ENCODE assay signal across 23 cellular contexts in genomic region chr16:87839542-87840461, GRCh38. TPM values are rescaled to one million over a fixed set of nuclear protein-coding genes. Genes with fewer than 3 reads are reported as not detected.
DNase-seq lines count a peak whose midpoint lies in the region; ATAC-seq, FAIRE-seq and TF ChIP-seq lines count a peak whose summit lies in the region.
"Had no signal": no experiment of that assay in that cellular context is flagged by ENCODE, and none has a peak within 500 bp of the region (broad histone marks: within the 10 kb centered on the region; RNA-seq: fewer than 3 reads in every experiment).

No MANE protein-coding gene starts in this region.

- H3K4me1 ChIP-seq in A549 = peaks cover 100% of the 10 kb centered on the region
- H3K4me1 ChIP-seq in H1 (replicated peaks in 1 of 4; ENCODE audit: control insufficient read depth in 3 of 4, insufficient read depth in 4 of 4, low read length in 3 of 4) = no peaks in the 10 kb centered on the region
- H3K4me1 ChIP-seq: breast epithelium, lower lobe of right lung had no signal

- POLR2A ChIA-PET in A549 (lab: Yijun Ruan, JAX) (interaction anchor here (1.1 to 1.2 kb wide), 2 partner anchors 11 to 30 kb away, joined by 3 read pairs; partner anchors contain the start of gene SLC7A5), H1 (lab: Charles Lee; ENCODE audit: partially characterized antibody) (interaction anchor here (1.2 to 27.1 kb wide), 9 partner anchors 8 to 137 kb away, joined by 3 to 507 read pairs (median 4); partner anchors contain the start of gene SLC7A5)

- H3K4me2 ChIP-seq in A549 (peak overlapping the region; percentile 79), H1 (ENCODE audit: insufficient read depth in 1 of 2, low read depth in 2 of 2, low read length in 2 of 2) (no peak overlapping the region)
- H3K4me2 ChIP-seq: hepatocyte, KMS-11 had no signal

- no peak for DNase-seq in A549 (ENCODE audit: low read depth in 1 of 2, low spot score in 1 of 2)
- DNase-seq in T-helper 17 cell = no peak
- no peak for DNase-seq in H1 (ENCODE audit: low read depth in 1 of 2, low spot score in 2 of 2)
- peak; percentile 39 to 59 for DNase-seq in lung microvascular endothelial cell (ENCODE audit: low read depth in 2 of 2)
- DNase-seq in HCEC 1CT = no peak
- DNase-seq in activated CD8-positive, alpha-beta memory T cell treated with anti-CD3 and anti-CD28 coated beads, Interleukin-2, amount 10 ng/mL, durations not matched to agents 7 days and 5 days = no peak
- DNase-seq: activated CD8-positive, alpha-beta memory T cell treated with anti-CD3 and anti-CD28 coated beads, Interleukin-2, amount 50 U/mL, for 4 hours; C1 segment of cervical spinal cord; EL; erythroblast; GOT3; lower lobe of right lung; NCI-H2171 treated with DMSO at 0.1 percent for 48 hours; NCI-H526 treated with DMSO at 0.1 percent for 48 hours; occipital lobe; retina had no signal

- TF ChIP-seq POLR2A in A549 (IDR thresholded peaks at IDR 0.05; ENCODE audit: low read length) (0 out of 2 replicates have a peak, but pooled peaks have one; percentile 14), H1 (IDR thresholded peaks at IDR 0.05; ENCODE audit: control extremely low read depth in 1 of 2, low read depth in 2 of 2, low read length in 2 of 2) (no peak)

- WGBS in A549 (ENCODE audit: missing lambda C conversion rate) = 81% methylated on average over 37 of the region's 42 CpGs
- WGBS in H1 (ENCODE audit: extremely low coverage in 1 of 2, insufficient coverage in 1 of 2, insufficient read length in 1 of 2, insufficient replicate concordance in 2 of 2, low coverage in 1 of 2, low lambda C conversion rate in 2 of 2, missing lambda C conversion rate in 1 of 2), 2 experiments = 94% methylated on average over 42 of the region's 42 CpGs; no CpG with 5 or more reads in 1 of the 2 experiments

- H3K14ac ChIP-seq in H1 (ENCODE audit: insufficient read length) = no peak overlapping the region

- H4K8ac ChIP-seq in H1 (ENCODE audit: extremely low read depth, insufficient read depth, low read length) = peak overlapping the region; percentile 83

- FAIRE-seq in A549 (lab: Jason Lieb, UNC) = no peak
- no peak for FAIRE-seq in H1 (lab: Jason Lieb, UNC)
- FAIRE-seq: D721Med, frontal cortex had no signal

- peaks cover 4% of the 10 kb centered on the region for H3K36me3 Mint-ChIP-seq in T-helper 17 cell (ENCODE audit: low read depth)
- H3K36me3 Mint-ChIP-seq in activated CD8-positive, alpha-beta memory T cell treated with anti-CD3 and anti-CD28 coated beads, Interleukin-2, amount 10 ng/mL, durations not matched to agents 7 days and 5 days = peaks cover 19% of the 10 kb centered on the region

- H2BK12ac ChIP-seq in H1 (ENCODE audit: low read depth, low read length) = no peak overlapping the region

- H2BK20ac ChIP-seq in H1 (ENCODE audit: low read length) = no peak overlapping the region

- no peak overlapping the region for H2BK15ac ChIP-seq in H1 (ENCODE audit: low read length)

- CTCF ChIA-PET in A549 (lab: Yijun Ruan, JAX) = interaction anchor here (1.1 to 30.2 kb wide), 6 partner anchors 9 to 204 kb away, joined by 3 to 417 read pairs (median 12); no protein-coding TSS in a partner anchor
- CTCF ChIA-PET in H1 (lab: Charles Lee; ENCODE audit: partially characterized antibody) = interaction anchor here (0.7 to 9.8 kb wide), 16 partner anchors 8 to 508 kb away, joined by 3 to 115 read pairs (median 4); no protein-coding TSS in a partner anchor
- CTCF ChIA-PET in activated CD8-positive, alpha-beta memory T cell treated with anti-CD3 and anti-CD28 coated beads, Interleukin-2, amount 10 ng/mL, durations not matched to agents 7 days and 5 days (lab: Charles Lee) = interaction anchor here (0.8 to 5.2 kb wide), 6 partner anchors 10 to 60 kb away, joined by 3 to 26 read pairs (median 4); no protein-coding TSS in a partner anchor

- no peak for ATAC-seq in A549
- ATAC-seq in T-helper 17 cell = no peak
- no peak for ATAC-seq in HG02970 (IDR thresholded peaks at IDR 0.05; ENCODE audit: low FRiP score, unreplicated experiment)
- no peak for ATAC-seq in activated CD8-positive, alpha-beta memory T cell treated with anti-CD3 and anti-CD28 coated beads, Interleukin-2, amount 10 ng/mL, durations not matched to agents 7 days and 5 days
- no peak for ATAC-seq in HG03025 (IDR thresholded peaks at IDR 0.05; ENCODE audit: low FRiP score, unreplicated experiment)
- ATAC-seq: lower lobe of right lung had no signal

- H3K27ac Mint-ChIP-seq in T-helper 17 cell = peak overlapping the region; percentile 60
- H3K27ac Mint-ChIP-seq in activated CD8-positive, alpha-beta memory T cell treated with anti-CD3 and anti-CD28 coated beads, Interleukin-2, amount 10 ng/mL, durations not matched to agents 7 days and 5 days = no peak overlapping the region

- H3K27ac ChIP-seq in A549 (peak overlapping the region; percentile 97 to 99), H1 (ENCODE audit: low read depth, low read length) (no peak overlapping the region)
- H3K27ac ChIP-seq: hepatocyte, KMS-11, lower lobe of right lung had no signal

- H3K4me3 ChIP-seq in A549 (0 out of 3 replicates have a peak overlapping the region, but pooled peaks have one; percentile 13), H1 (ENCODE audit: extremely low read depth in 1 of 4, insufficient read depth in 2 of 4, low read depth in 3 of 4, low read length in 4 of 4) (no peak overlapping the region)
- H3K4me3 ChIP-seq: breast epithelium, hepatocyte, lower lobe of right lung had no signal

- TF ChIP-seq EP300 in A549 (IDR thresholded peaks at IDR 0.05) (no peak), H1 (IDR thresholded peaks at IDR 0.05; ENCODE audit: borderline replicate concordance in 1 of 2, low read depth in 2 of 2, low read length in 2 of 2) (no peak)

- TF ChIP-seq CTCF in A549 (IDR thresholded peaks at IDR 0.05) (no peak), H1 (IDR thresholded peaks at IDR 0.05; ENCODE audit: control extremely low read depth in 1 of 3, insufficient read depth in 1 of 3, low read depth in 1 of 3, low read length in 3 of 3) (no peak)

- peaks cover 0 to 27% of the 10 kb centered on the region in 2 experiments; a peak in 2 of 4 replicates for H3K79me2 ChIP-seq in H1 (ENCODE audit: control insufficient read depth in 1 of 2, insufficient read depth in 2 of 2, low read length in 2 of 2)

- no peak overlapping the region for H2AK5ac ChIP-seq in H1 (ENCODE audit: low read depth, low read length)

- H3K4ac ChIP-seq in H1 (replicated peaks; ENCODE audit: insufficient read length, low read depth, low read length) = no peak overlapping the region

- H2BK5ac ChIP-seq in H1 (ENCODE audit: low read depth, low read length) = peak overlapping the region; percentile 71

- H3K79me1 ChIP-seq in H1 (ENCODE audit: low read depth, low read length) = peaks cover 4% of the 10 kb centered on the region

- no peak overlapping the region for H2AFZ ChIP-seq in H1 (ENCODE audit: low read length)
- H2AFZ ChIP-seq: hepatocyte had no signal

- no peaks in the 10 kb centered on the region for H3K4me1 Mint-ChIP-seq in T-helper 17 cell
- H3K4me1 Mint-ChIP-seq in activated CD8-positive, alpha-beta memory T cell treated with anti-CD3 and anti-CD28 coated beads, Interleukin-2, amount 10 ng/mL, durations not matched to agents 7 days and 5 days = peaks cover 3% of the 10 kb centered on the region

- H3K23me2 ChIP-seq in H1 (ENCODE audit: low read depth, low read length) = no peaks in the 10 kb centered on the region

- no peak overlapping the region for H4K91ac ChIP-seq in H1 (replicated peaks; ENCODE audit: insufficient read length, low read length)

- H3K9me3 Mint-ChIP-seq in activated CD8-positive, alpha-beta memory T cell treated with anti-CD3 and anti-CD28 coated beads, Interleukin-2, amount 10 ng/mL, durations not matched to agents 7 days and 5 days (ENCODE audit: low read depth) = no peaks in the 10 kb centered on the region

- H3K9me3 ChIP-seq in A549 = no peaks in the 10 kb centered on the region
- H3K9me3 ChIP-seq in T-helper 17 cell (ENCODE audit: control insufficient read depth, low read length, poor library complexity, severe bottlenecking) = no peaks in the 10 kb centered on the region
- no peaks in the 10 kb centered on the region for H3K9me3 ChIP-seq in H1 (ENCODE audit: insufficient read depth in 2 of 2, low read depth in 1 of 2, low read length in 1 of 2)
- H3K9me3 ChIP-seq: breast epithelium, lower lobe of right lung had no signal

- no peak overlapping the region for H4K5ac ChIP-seq in H1 (ENCODE audit: insufficient read length, low read depth, low read length)

- H3K23ac ChIP-seq in H1 (ENCODE audit: insufficient read length) = no peak overlapping the region

- TF ChIP-seq RAD21 in A549 (conservative IDR thresholded peaks at IDR 0.05 in 1 of 2, IDR thresholded peaks at IDR 0.05 in 1 of 2) = no peak
- no peak for TF ChIP-seq RAD21 in H1 (IDR thresholded peaks at IDR 0.05 in 1 of 2, conservative IDR thresholded peaks at IDR 0.05 in 1 of 2; ENCODE audit: low read depth in 2 of 2, low read length in 2 of 2)

- no peak overlapping the region for H3K4me3 Mint-ChIP-seq in T-helper 17 cell
- H3K4me3 Mint-ChIP-seq in activated CD8-positive, alpha-beta memory T cell treated with anti-CD3 and anti-CD28 coated beads, Interleukin-2, amount 10 ng/mL, durations not matched to agents 7 days and 5 days = no peak overlapping the region

- peaks cover 15 to 17% of the 10 kb centered on the region in 2 experiments for H4K20me1 ChIP-seq in H1 (replicated peaks in 1 of 2; ENCODE audit: control insufficient read depth in 1 of 2, insufficient read depth in 2 of 2, low read length in 2 of 2)

- peaks cover 6 to 59% (median 40%) of the 10 kb centered on the region in 4 experiments; a peak in 6 of 8 replicates for H3K36me3 ChIP-seq in H1 (ENCODE audit: control insufficient read depth in 2 of 4, insufficient read depth in 4 of 4, low read length in 3 of 4)
- H3K36me3 ChIP-seq: breast epithelium had no signal

- H2BK120ac ChIP-seq in H1 (replicated peaks; ENCODE audit: low read depth, low read length) = no peak overlapping the region

- H3K9ac ChIP-seq in H1 (replicated peaks in 1 of 4; ENCODE audit: extremely low read depth in 1 of 4, low read depth in 3 of 4, low read length in 3 of 4) = no peak overlapping the region
- H3K9ac ChIP-seq: KMS-11 had no signal

- H3K27me3 ChIP-seq in H1 (replicated peaks in 1 of 4; ENCODE audit: control insufficient read depth in 3 of 4, extremely low read depth in 1 of 4, insufficient read depth in 3 of 4, low read length in 3 of 4) = no peaks in the 10 kb centered on the region
- H3K27me3 ChIP-seq: breast epithelium, hepatocyte had no signal

- no peak overlapping the region for H3K18ac ChIP-seq in H1 (ENCODE audit: extremely low read depth, low read length)

- no peak overlapping the region for H3K56ac ChIP-seq in H1 (replicated peaks; ENCODE audit: insufficient read length, low read depth, low read length)

- no peaks in the 10 kb centered on the region for H3K27me3 Mint-ChIP-seq in T-helper 17 cell
- no peaks in the 10 kb centered on the region for H3K27me3 Mint-ChIP-seq in activated CD8-positive, alpha-beta memory T cell treated with anti-CD3 and anti-CD28 coated beads, Interleukin-2, amount 10 ng/mL, durations not matched to agents 7 days and 5 days

RNA-seq across cellular contexts. Expression of gene SLC7A5, which starts 29.5 kb away (rescaled TPM):
- polyA plus RNA-seq in A549 (2011; rRNA removed) (265 and 326 TPM in 2 replicates), A549 (2017; fragmentation: RNase III; extraction: RNeasy Plus Mini Kit Qiagen cat#74134 plus additional on column Dnase treatment) (903 to 1,096 TPM (median 972 TPM) in 3 replicates), H1 (2011; rRNA removed) (68.2 and 161 TPM in 2 replicates)
- polyA plus RNA-seq in A549 (2012; cell fraction: cytosol; rRNA removed) = 971 and 1,312 TPM in 2 replicates
- 1,440 and 1,925 TPM in 2 replicates for polyA plus RNA-seq in A549 (2012; cell fraction: nucleus; rRNA removed)
- polyA minus RNA-seq in A549 (2011; rRNA and poly(A)+ RNA removed) = 237 and 354 TPM in 2 replicates
- total RNA-seq in T-helper 17 cell (10 to 100 TPM; 50.4 to 53.9 TPM), lung microvascular endothelial cell (2.6 and 9.5 TPM in 2 replicates)
- 327 and 341 TPM in 2 replicates for total RNA-seq in H1 (2021; fragmentation: NEBNext Ultra II Directional; extraction: Animal tissue kit (Norgen Biotek cat#: 25700))
- polyA plus RNA-seq in H1 (2011; cell fraction: cytosol; rRNA removed) = 65.1 TPM
- 122 TPM for polyA plus RNA-seq in H1 (2011; cell fraction: nucleus; rRNA removed)
- 126 to 176 TPM (median 151 TPM) in 4 replicates for polyA plus RNA-seq in H1 (2012, experiment 1 of 2)
- polyA plus RNA-seq in H1 (2012, experiment 2 of 2) = 202 TPM
- 316 TPM for polyA plus RNA-seq in H1 (2013, experiment 1 of 2)
- 381 TPM for polyA plus RNA-seq in H1 (2013, experiment 2 of 2)
- 34.4 and 63.7 TPM in 2 replicates for polyA minus RNA-seq in H1 (2011; rRNA and poly(A)+ RNA removed)
- 84.2 TPM for polyA minus RNA-seq in H1 (2011; cell fraction: cytosol; rRNA and poly(A)+ RNA removed)
- polyA minus RNA-seq in H1 (2011; cell fraction: nucleus; rRNA and poly(A)+ RNA removed) = 42.4 TPM
- total RNA-seq in activated CD8-positive, alpha-beta memory T cell treated with anti-CD3 and anti-CD28 coated beads, Interleukin-2, amount 10 ng/mL, durations not matched to agents 7 days and 5 days = 100 to 1,000 TPM; 114 to 220 TPM

Comparison
In these comparisons a context has a peak if more than half of its experiments do, and no peak if none do; other contexts are left out.
1. DNase-seq: peak in lung microvascular endothelial cell (2 of 2); none in A549 (0 of 2), T-helper 17 cell (0 of 3), H1 (0 of 2), HCEC 1CT (single experiment) and activated CD8-positive, alpha-beta memory T cell treated with anti-CD3 and anti-CD28 coated beads, Interleukin-2, amount 10 ng/mL, durations not matched to agents 7 days and 5 days (single experiment).
2. Of the 18 proteins assayed by ChIP-seq in both H1 and A549: peak only in H1: none; only in A549: MAX and POLR2A; in both: none; in neither: 16.